ENCODE assay signal across 9 cellular contexts in genomic region chr9:127878001-127878651, GRCh38. TPM values are rescaled to one million over a fixed set of nuclear protein-coding genes. Genes with fewer than 3 reads are reported as not detected.
DNase-seq lines count a peak whose midpoint lies in the region; TF ChIP-seq lines count a peak whose summit lies in the region.
"Had no signal": no experiment of that assay in that cellular context is flagged by ENCODE, and none has a peak within 500 bp of the region (broad histone marks: within the 10 kb centered on the region; RNA-seq: fewer than 3 reads in every experiment).

No MANE protein-coding gene starts in this region.

- H3K9me3 ChIP-seq in HUES48 (ENCODE audit: control insufficient read depth, insufficient read depth, low read length) (no peaks in the 10 kb centered on the region), adrenal gland (replicated peaks in 1 of 3) (no peaks in the 10 kb centered on the region), iPS-18a (ENCODE audit: control insufficient read depth, low read depth, low read length) (no peaks in the 10 kb centered on the region), smooth muscle cell (replicated peaks; ENCODE audit: low read depth) (no peaks in the 10 kb centered on the region), HAP-1 (no peaks in the 10 kb centered on the region)

- peak overlapping the region; percentile 81 for H3K4me3 ChIP-seq in HUES48 (ENCODE audit: low read depth, low read length)
- peak overlapping the region in 2 of 4 donors; percentile 47 to 97 for H3K4me3 ChIP-seq in adrenal gland
- peak overlapping the region; percentile 72 for H3K4me3 ChIP-seq in iPS-18a (ENCODE audit: low read length)
- peak overlapping the region; percentile 58 for H3K4me3 ChIP-seq in smooth muscle cell
- no peak overlapping the region for H3K4me3 ChIP-seq in HAP-1

- H3K27me3 ChIP-seq in HUES48 (ENCODE audit: control insufficient read depth, insufficient read depth, low read length) (peaks cover 5% of the 10 kb centered on the region), adrenal gland (no peaks in the 10 kb centered on the region), iPS-18a (ENCODE audit: control insufficient read depth, insufficient read depth, low read length) (peaks cover 5% of the 10 kb centered on the region), smooth muscle cell (ENCODE audit: low read depth) (no peaks in the 10 kb centered on the region), HAP-1 (ENCODE audit: low read depth) (no peaks in the 10 kb centered on the region)

- peak overlapping the region; percentile 33 for H2AFZ ChIP-seq in smooth muscle cell (ENCODE audit: low read depth)

- intact Hi-C loops in adrenal gland (cut with DNase I) = no loop called here

- DNase-seq in adrenal gland = no peak
- DNase-seq in smooth muscle cell (lab: John Stamatoyannopoulos, UW; ENCODE audit: unreplicated experiment) = no peak
- no peak for DNase-seq in NOMO-1 treated with dmso at 0.1 percent for 144 hours (lab: John Stamatoyannopoulos, UW; ENCODE audit: unreplicated experiment)
- DNase-seq in A172 (ENCODE audit: low spot score) = no peak
- no peak for DNase-seq in kidney tubule cell (ENCODE audit: low spot score)
- no peak for DNase-seq in HAP-1 (ENCODE audit: low spot score in 2 of 2)
- DNase-seq: activated effector memory CD4-positive, alpha-beta T cell treated with anti-CD3 and anti-CD28 coated beads, Interleukin-2, amount 50 U/mL, for 16 hours had no signal

- H3K36me3 ChIP-seq in HUES48 (ENCODE audit: control insufficient read depth, insufficient read depth, low read length) (no peaks in the 10 kb centered on the region), adrenal gland (replicated peaks in 1 of 2) (no peaks in the 10 kb centered on the region), iPS-18a (ENCODE audit: control insufficient read depth, low read depth, low read length) (no peaks in the 10 kb centered on the region), smooth muscle cell (ENCODE audit: low read depth) (no peaks in the 10 kb centered on the region), HAP-1 (replicated peaks) (no peaks in the 10 kb centered on the region)

- H4K20me1 ChIP-seq in smooth muscle cell (ENCODE audit: low read depth) = no peaks in the 10 kb centered on the region

- no peaks in the 10 kb centered on the region for H3F3A ChIP-seq in smooth muscle cell (ENCODE audit: low read depth)

- no peaks in the 10 kb centered on the region for H3K79me2 ChIP-seq in smooth muscle cell (ENCODE audit: low read depth)

- TF ChIP-seq POLR2A in adrenal gland (IDR thresholded peaks at IDR 0.05) = no peak

- 41 to 49% (median 47%) methylated on average over 17 to 18 of the region's 18 CpGs for WGBS in adrenal gland, 4 donors
- WGBS in smooth muscle cell (ENCODE audit: low lambda C conversion rate) = 18% methylated on average over 18 of the region's 18 CpGs

- H3K27ac ChIP-seq in HUES48 (ENCODE audit: low read depth, low read length) = no peak overlapping the region
- H3K27ac ChIP-seq in adrenal gland = peak overlapping the region in 3 of 5 donors; percentile 50 to 91 (median 66)
- no peak overlapping the region for H3K27ac ChIP-seq in iPS-18a (ENCODE audit: low read length)
- peak overlapping the region; percentile 4 for H3K27ac ChIP-seq in smooth muscle cell (ENCODE audit: low read depth)

- in situ Hi-C loops in HAP-1 (cut with MboI; ENCODE audit: low sequenced_read_pairs) = no loop called here

- no peak overlapping the region for H3K9ac ChIP-seq in HUES48 (ENCODE audit: low read depth, low read length)
- peak overlapping the region; percentile 4 for H3K9ac ChIP-seq in iPS-18a (ENCODE audit: low read length)
- peak overlapping the region; percentile 29 for H3K9ac ChIP-seq in smooth muscle cell (ENCODE audit: low read depth)

- H3K4me1 ChIP-seq in HUES48 (ENCODE audit: control insufficient read depth, insufficient read depth, low read length) (peaks cover 3% of the 10 kb centered on the region; the same call in 1 of the 2 replicates), adrenal gland (replicated peaks in 1 of 2) (peaks cover 20 to 45% of the 10 kb centered on the region in 2 donors), iPS-18a (ENCODE audit: control insufficient read depth, low read depth, low read length) (no peaks in the 10 kb centered on the region), smooth muscle cell (ENCODE audit: low read depth) (peaks cover 5% of the 10 kb centered on the region), HAP-1 (no peaks in the 10 kb centered on the region)

- TF ChIP-seq CTCF in adrenal gland (IDR thresholded peaks at IDR 0.05) = no peak
- TF ChIP-seq CTCF in smooth muscle cell (IDR thresholded peaks at IDR 0.05; ENCODE audit: borderline replicate concordance, insufficient read depth, poor library complexity, severe bottlenecking) = no peak

- H3K4me2 ChIP-seq in smooth muscle cell = peak overlapping the region; percentile 91

RNA-seq across cellular contexts. Expression of gene AK1, which starts 0.7 kb away (rescaled TPM):
- total RNA-seq in adrenal gland = 100 to 1,000 TPM in 3 of 8 donors, 10 to 100 TPM in 5; 51.9 to 136 (median 88.0) TPM
- 100 to 1,000 TPM in 2 of 3 donors, 10 to 100 TPM in 1; 60.0 to 242 (median 175) TPM for polyA plus RNA-seq in adrenal gland
- total RNA-seq in smooth muscle cell = 22.2 and 52.4 TPM in 2 replicates
- polyA plus RNA-seq in smooth muscle cell = 97.8 and 115 TPM in 2 replicates
- 151 and 173 TPM in 2 replicates for total RNA-seq in A172 (2014; rRNA removed; shearing (Covaris generic))

RNA-seq across cellular contexts. Expression of gene ST6GALNAC6, which starts 21.3 kb away (rescaled TPM):
- total RNA-seq in adrenal gland (100 to 1,000 TPM in 1 of 8 donors, 10 to 100 TPM in 7; 39.1 to 129 (median 68.1) TPM), smooth muscle cell (34.3 and 36.4 TPM in 2 replicates)
- polyA plus RNA-seq in adrenal gland (10 to 100 TPM; 26.7 to 46.9 (median 40.0) TPM), smooth muscle cell (48.8 and 65.8 TPM in 2 replicates)
- total RNA-seq in A172 (2014; rRNA removed; shearing (Covaris generic)) = 40.6 and 61.6 TPM in 2 replicates

RNA-seq across cellular contexts. Expression of gene ENG, which starts 23.7 kb away (rescaled TPM):
- total RNA-seq in adrenal gland (100 to 1,000 TPM in 5 of 8 donors, 10 to 100 TPM in 3; 69.2 to 214 (median 123) TPM), smooth muscle cell (11.1 and 12.6 TPM in 2 replicates)
- polyA plus RNA-seq in adrenal gland (100 to 1,000 TPM in 1 of 3 donors, 10 to 100 TPM in 2; 43.2 to 116 (median 96.7) TPM), smooth muscle cell (42.4 and 54.1 TPM in 2 replicates)
- 35.4 and 49.5 TPM in 2 replicates for total RNA-seq in A172 (2014; rRNA removed; shearing (Covaris generic))

RNA-seq across cellular contexts. Expression of gene ST6GALNAC4, which starts 38.7 kb away (rescaled TPM):
- total RNA-seq in adrenal gland (10 to 100 TPM in 7 of 8 donors, 1 to 10 TPM in 1; 8.7 to 65.7 (median 24.7) TPM), smooth muscle cell (5.3 and 22.5 TPM in 2 replicates)
- polyA plus RNA-seq in adrenal gland (1 to 10 TPM; 5.3 to 9.2 (median 8.6) TPM), smooth muscle cell (12.1 and 13.6 TPM in 2 replicates)
- 32.7 and 38.3 TPM in 2 replicates for total RNA-seq in A172 (2014; rRNA removed; shearing (Covaris generic))

RNA-seq across cellular contexts. Expression of gene PIP5KL1, which starts 52.5 kb away (rescaled TPM):
- total RNA-seq in adrenal gland (1 to 10 TPM in 2 of 8 donors, under 1 TPM in 3, not detected in 3; 0.19 to 2.3 (median 0.83) TPM), smooth muscle cell (1.1 and 9.2 TPM in 2 replicates)
- polyA plus RNA-seq in adrenal gland (1 to 10 TPM in 1 of 3 donors, under 1 TPM in 2; 0.22 to 1.5 (median 0.54) TPM), smooth muscle cell (2.7 and 9.7 TPM in 2 replicates)
- 1.6 and 3.4 TPM in 2 replicates for total RNA-seq in A172 (2014; rRNA removed; shearing (Covaris generic))

Comparison
In these comparisons a context has a peak if more than half of its experiments do, and no peak if none do; other contexts are left out.
1. H3K27ac ChIP-seq: peak in adrenal gland (3 of 5) and smooth muscle cell (single experiment); none in HUES48 (single experiment) and iPS-18a (single experiment).